23 cellular contexts compared by ENCODE assay signal in the genomic region with DNA sequence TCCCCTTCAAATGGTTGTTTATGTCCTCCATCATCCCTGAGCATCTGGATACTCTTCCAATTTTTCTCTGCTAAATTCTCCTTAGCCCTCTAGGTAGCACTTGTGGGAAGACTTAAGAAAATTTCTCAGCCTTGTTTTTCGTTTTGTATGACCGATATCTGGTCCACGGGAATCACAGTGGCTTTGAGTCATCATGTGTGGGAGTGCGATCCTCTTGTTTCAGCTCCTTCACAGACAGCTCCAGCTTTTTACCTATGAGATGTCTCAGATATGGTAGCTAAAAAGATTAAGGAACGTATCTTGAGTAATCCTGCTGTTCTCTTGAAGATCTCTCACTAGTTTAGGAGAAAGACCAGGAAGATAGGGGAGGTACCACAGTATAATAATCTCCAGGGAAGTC.
"Had no signal": no experiment of that assay in that cellular context is flagged by ENCODE, and none has a peak within 500 bp of the region (broad histone marks: within the 10 kb centered on the region; RNA-seq: fewer than 3 reads in every experiment).

No MANE protein-coding gene starts in this region.

- H3K27me3 Mint-ChIP-seq: stimulated activated naive CD8-positive, alpha-beta T cell treated with anti-CD3 and anti-CD28 coated beads, Interleukin-15, amount 100 ng/mL, for 72 hours had no signal

- H3K9me3 ChIP-seq: gastrocnemius medialis, pancreas, prostate gland, right atrium auricular region, sigmoid colon, thyroid gland, vagina had no signal

- H3K27ac ChIP-seq: gastrocnemius medialis, left lung, pancreas, prostate gland, right atrium auricular region, sigmoid colon, thyroid gland, vagina had no signal

- H3K4me3 ChIP-seq: gastrocnemius medialis, left lung, pancreas, prostate gland, right atrium auricular region, sigmoid colon, thyroid gland, vagina had no signal

- FAIRE-seq: islet of Langerhans, pancreas had no signal

- H3K27ac Mint-ChIP-seq: naive thymus-derived CD8-positive, alpha-beta T cell; nephron progenitor cell; stimulated activated naive CD8-positive, alpha-beta T cell treated with anti-CD3 and anti-CD28 coated beads, Interleukin-15, amount 100 ng/mL, for 72 hours had no signal

- H3K9me3 Mint-ChIP-seq: nephron progenitor cell; stimulated activated naive CD8-positive, alpha-beta T cell treated with anti-CD3 and anti-CD28 coated beads, Interleukin-15, amount 100 ng/mL, for 72 hours had no signal

- H3K4me3 Mint-ChIP-seq: naive thymus-derived CD8-positive, alpha-beta T cell; nephron progenitor cell; stimulated activated naive CD8-positive, alpha-beta T cell treated with anti-CD3 and anti-CD28 coated beads, Interleukin-15, amount 100 ng/mL, for 72 hours had no signal

- H3K27me3 ChIP-seq: gastrocnemius medialis, left lung, pancreas, right atrium auricular region, sigmoid colon, thyroid gland, vagina had no signal

- H3K36me3 ChIP-seq: gastrocnemius medialis, left lung, pancreas, prostate gland, right atrium auricular region, sigmoid colon, thyroid gland, vagina had no signal

- H3K4me1 Mint-ChIP-seq: naive thymus-derived CD8-positive, alpha-beta T cell; nephron progenitor cell; stimulated activated naive CD8-positive, alpha-beta T cell treated with anti-CD3 and anti-CD28 coated beads, Interleukin-15, amount 100 ng/mL, for 72 hours had no signal

- H3K4me1 ChIP-seq: gastrocnemius medialis, left lung, pancreas, prostate gland, right atrium auricular region, sigmoid colon, thyroid gland, vagina had no signal

- DNase-seq: cerebellar nuclear complex; cortex of kidney; foreskin fibroblast; gastrocnemius medialis; left cardiac atrium; left lung; mesenchymal stem cell; midbrain; naive thymus-derived CD8-positive, alpha-beta T cell; nephron progenitor cell; nucleus accumbens; pancreas; sigmoid colon; stimulated activated CD4-positive, alpha-beta T cell treated with anti-CD3 and anti-CD28 coated beads, Interleukin-2, amount 100 ng/mL, for 24 hours; stimulated activated CD4-positive, alpha-beta T cell treated with anti-CD3 and anti-CD28 coated beads, Interleukin-4, amount 100 ng/mL, for 4 hours; stimulated activated naive CD4-positive, alpha-beta T cell; stimulated activated naive CD8-positive, alpha-beta T cell treated with anti-CD3 and anti-CD28 coated beads, Interleukin-15, amount 100 ng/mL, for 72 hours; thyroid gland; trophoblast cell had no signal

- H3K36me3 Mint-ChIP-seq: naive thymus-derived CD8-positive, alpha-beta T cell had no signal
